Comparison of ENCODE assay signal across 3 cellular contexts in the genomic region with DNA sequence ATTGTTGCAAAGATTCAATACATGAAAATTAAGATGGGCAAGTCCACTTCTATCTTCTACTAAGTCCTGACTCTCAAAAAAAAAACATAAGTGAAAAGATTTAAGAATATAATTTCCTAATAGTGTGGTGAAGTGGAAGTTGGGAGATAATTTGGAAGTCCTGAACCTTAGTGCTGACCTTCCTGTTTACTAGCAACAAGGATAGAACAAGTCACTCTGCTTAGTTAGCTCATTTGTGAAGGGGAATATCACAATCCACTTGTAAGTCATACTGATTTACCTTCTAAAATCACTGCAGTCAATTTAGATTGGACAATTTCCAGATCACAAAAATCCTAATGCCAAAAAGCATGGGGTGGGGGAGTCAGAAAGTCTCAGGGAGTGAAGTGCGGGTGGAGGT.
TF ChIP-seq lines count a peak whose summit lies in the region.

No MANE protein-coding gene starts in this region.

TF ChIP-seq in liver, 16 proteins besides CTCF, POLR2A, EP300 and RAD21:
- no peak for TF ChIP-seq SP1 (IDR thresholded peaks at IDR 0.05)
- TF ChIP-seq NR2F2 (IDR thresholded peaks at IDR 0.05): peak; percentile 48

TF ChIP-seq in HepG2, 621 proteins besides CTCF, POLR2A, EP300 and RAD21:
- no peak for TF ChIP-seq ZKSCAN1 (IDR thresholded peaks at IDR 0.05; ENCODE audit: low read length)

TF ChIP-seq in endothelial cell of umbilical vein, 7 proteins besides CTCF, POLR2A, EP300 and RAD21:
- TF ChIP-seq FOS (IDR thresholded peaks at IDR 0.05; ENCODE audit: borderline replicate concordance, insufficient read depth, low read length) (no peak), EZH2 (IDR thresholded peaks at IDR 0.05; ENCODE audit: borderline replicate concordance, low read depth, low read length, severe bottlenecking) (no peak), JUN (IDR thresholded peaks at IDR 0.05; ENCODE audit: borderline replicate concordance, insufficient read depth, insufficient read length, low read depth) (no peak), POLR2AphosphoS5 (IDR thresholded peaks at IDR 0.05; ENCODE audit: insufficient read depth, low read depth, low read length) (no peak), MYC (IDR thresholded peaks at IDR 0.05; ENCODE audit: low read depth, low read length) (no peak), GATA2 (IDR thresholded peaks at IDR 0.05; ENCODE audit: insufficient read depth, insufficient read length, low read depth, low read length) (no peak)
- TF ChIP-seq, protein P1, sequence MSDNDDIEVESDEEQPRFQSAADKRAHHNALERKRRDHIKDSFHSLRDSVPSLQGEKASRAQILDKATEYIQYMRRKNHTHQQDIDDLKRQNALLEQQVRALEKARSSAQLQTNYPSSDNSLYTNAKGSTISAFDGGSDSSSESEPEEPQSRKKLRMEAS (IDR thresholded peaks at IDR 0.05; ENCODE audit: insufficient read depth, insufficient read length): no peak
